12 cellular contexts compared by ENCODE assay signal in genomic region chr6:37821449-37821848, GRCh38. TPM values are rescaled to one million over a fixed set of nuclear protein-coding genes. Genes with fewer than 3 reads are reported as not detected.
A peak's percentile ranks its signal among the peaks of the same experiment; 100 is the strongest.
DNase-seq lines count a peak whose midpoint lies in the region; ATAC-seq lines count a peak whose summit lies in the region.
"Had no signal": no experiment of that assay in that cellular context is flagged by ENCODE, and none has a peak within 500 bp of the region (broad histone marks: within the 10 kb centered on the region; RNA-seq: fewer than 3 reads in every experiment).

No MANE protein-coding gene starts in this region.

- peaks cover 71% of the 10 kb centered on the region for H3K4me1 Mint-ChIP-seq in activated naive CD4-positive, alpha-beta T cell treated with anti-CD3 and anti-CD28 coated beads for 36 hours (ENCODE audit: low read depth)
- peaks cover 73% of the 10 kb centered on the region for H3K4me1 Mint-ChIP-seq in activated T-helper 1 cell treated with anti-CD3 and anti-CD28 coated beads, Interleukin-12 subunit alpha, Interleukin-12 subunit beta, Interleukin-2, Interleukin-4 antibody, amounts not matched to agents 30 ng/mL and 10 ng/mL and 1 ng/mL, durations not matched to agents 14 hours and 24 hours and 36 hours (ENCODE audit: low read depth)
- H3K4me1 Mint-ChIP-seq in immature natural killer cell = peaks cover 72 to 79% of the 10 kb centered on the region in 2 donors
- peaks cover 67% of the 10 kb centered on the region for H3K4me1 Mint-ChIP-seq in stimulated activated naive CD8-positive, alpha-beta T cell treated with anti-CD3 and anti-CD28 coated beads, Interleukin-15, amount 100 ng/mL, for 72 hours

- no peak for DNase-seq in activated naive CD4-positive, alpha-beta T cell treated with anti-CD3 and anti-CD28 coated beads for 36 hours
- DNase-seq in activated naive CD4-positive, alpha-beta T cell (lab: John Stamatoyannopoulos, UW) = no peak
- no peak for DNase-seq in activated T-helper 1 cell treated with anti-CD3 and anti-CD28 coated beads, Interleukin-12 subunit alpha, Interleukin-12 subunit beta, Interleukin-2, Interleukin-4 antibody, amounts not matched to agents 30 ng/mL and 10 ng/mL and 1 ng/mL, durations not matched to agents 14 hours and 24 hours and 36 hours (ENCODE audit: low spot score)
- DNase-seq in immature natural killer cell (no peak), DMS53 treated with DMSO at 0.1 percent for 48 hours (lab: John Stamatoyannopoulos, UW; ENCODE audit: unreplicated experiment) (no peak), AML-193 (lab: John Stamatoyannopoulos, UW) (no peak)
- no peak for DNase-seq in stimulated activated naive CD8-positive, alpha-beta T cell treated with anti-CD3 and anti-CD28 coated beads, Interleukin-15, amount 100 ng/mL, for 72 hours
- DNase-seq: cortex of kidney; KBM-7; lower lobe of right lung; stimulated activated CD4-positive, alpha-beta T cell treated with anti-CD3 and anti-CD28 coated beads, Interleukin-4, amount 100 ng/mL, for 1 hour had no signal

- ATAC-seq in stimulated activated naive CD8-positive, alpha-beta T cell treated with anti-CD3 and anti-CD28 coated beads, Interleukin-15, amount 100 ng/mL, for 72 hours = no peak
- no peak for ATAC-seq in HG02571 (IDR thresholded peaks at IDR 0.05; ENCODE audit: unreplicated experiment)
- ATAC-seq: lower lobe of right lung had no signal

- peak overlapping the region; percentile 92 for H3K4me3 Mint-ChIP-seq in activated naive CD4-positive, alpha-beta T cell treated with anti-CD3 and anti-CD28 coated beads for 36 hours
- H3K4me3 Mint-ChIP-seq in activated T-helper 1 cell treated with anti-CD3 and anti-CD28 coated beads, Interleukin-12 subunit alpha, Interleukin-12 subunit beta, Interleukin-2, Interleukin-4 antibody, amounts not matched to agents 30 ng/mL and 10 ng/mL and 1 ng/mL, durations not matched to agents 14 hours and 24 hours and 36 hours = peak overlapping the region; percentile 89
- H3K4me3 Mint-ChIP-seq in immature natural killer cell = peak overlapping the region; percentile 90 to 94 (median 94)
- H3K4me3 Mint-ChIP-seq in stimulated activated naive CD8-positive, alpha-beta T cell treated with anti-CD3 and anti-CD28 coated beads, Interleukin-15, amount 100 ng/mL, for 72 hours = peak overlapping the region; percentile 84 to 86

- intact Hi-C loops in activated naive CD4-positive, alpha-beta T cell treated with anti-CD3 and anti-CD28 coated beads for 36 hours (cut with micrococcal nuclease) = loop anchor here (2.0 kb wide), 1 partner anchor 19 kb away; no protein-coding TSS in a partner anchor
- intact Hi-C loops in activated T-helper 1 cell treated with anti-CD3 and anti-CD28 coated beads, Interleukin-12 subunit alpha, Interleukin-12 subunit beta, Interleukin-2, Interleukin-4 antibody, amounts not matched to agents 30 ng/mL and 10 ng/mL and 1 ng/mL, durations not matched to agents 14 hours and 24 hours and 36 hours (cut with micrococcal nuclease) = no loop called here

- H3K27ac Mint-ChIP-seq in activated naive CD4-positive, alpha-beta T cell treated with anti-CD3 and anti-CD28 coated beads for 36 hours = no peak overlapping the region
- H3K27ac Mint-ChIP-seq in activated T-helper 1 cell treated with anti-CD3 and anti-CD28 coated beads, Interleukin-12 subunit alpha, Interleukin-12 subunit beta, Interleukin-2, Interleukin-4 antibody, amounts not matched to agents 30 ng/mL and 10 ng/mL and 1 ng/mL, durations not matched to agents 14 hours and 24 hours and 36 hours = no peak overlapping the region
- H3K27ac Mint-ChIP-seq in immature natural killer cell = peak overlapping the region; percentile 82 to 98 (median 92)
- no peak overlapping the region for H3K27ac Mint-ChIP-seq in stimulated activated naive CD8-positive, alpha-beta T cell treated with anti-CD3 and anti-CD28 coated beads, Interleukin-15, amount 100 ng/mL, for 72 hours

- no peaks in the 10 kb centered on the region for H3K9me3 Mint-ChIP-seq in activated naive CD4-positive, alpha-beta T cell treated with anti-CD3 and anti-CD28 coated beads for 36 hours
- no peaks in the 10 kb centered on the region for H3K9me3 Mint-ChIP-seq in activated T-helper 1 cell treated with anti-CD3 and anti-CD28 coated beads, Interleukin-12 subunit alpha, Interleukin-12 subunit beta, Interleukin-2, Interleukin-4 antibody, amounts not matched to agents 30 ng/mL and 10 ng/mL and 1 ng/mL, durations not matched to agents 14 hours and 24 hours and 36 hours
- H3K9me3 Mint-ChIP-seq in immature natural killer cell = no peaks in the 10 kb centered on the region
- H3K9me3 Mint-ChIP-seq in stimulated activated naive CD8-positive, alpha-beta T cell treated with anti-CD3 and anti-CD28 coated beads, Interleukin-15, amount 100 ng/mL, for 72 hours = no peaks in the 10 kb centered on the region

- peaks cover 3% of the 10 kb centered on the region for H3K36me3 Mint-ChIP-seq in activated naive CD4-positive, alpha-beta T cell treated with anti-CD3 and anti-CD28 coated beads for 36 hours (ENCODE audit: low read depth)
- H3K36me3 Mint-ChIP-seq in activated T-helper 1 cell treated with anti-CD3 and anti-CD28 coated beads, Interleukin-12 subunit alpha, Interleukin-12 subunit beta, Interleukin-2, Interleukin-4 antibody, amounts not matched to agents 30 ng/mL and 10 ng/mL and 1 ng/mL, durations not matched to agents 14 hours and 24 hours and 36 hours (ENCODE audit: low read depth) = peaks cover 6% of the 10 kb centered on the region
- no peaks in the 10 kb centered on the region for H3K36me3 Mint-ChIP-seq in immature natural killer cell

- CTCF ChIA-PET in activated naive CD4-positive, alpha-beta T cell treated with anti-CD3 and anti-CD28 coated beads for 36 hours (lab: Charles Lee) = no interaction called here

- H3K27me3 Mint-ChIP-seq in activated naive CD4-positive, alpha-beta T cell treated with anti-CD3 and anti-CD28 coated beads for 36 hours (ENCODE audit: low read depth) = no peaks in the 10 kb centered on the region
- H3K27me3 Mint-ChIP-seq in activated T-helper 1 cell treated with anti-CD3 and anti-CD28 coated beads, Interleukin-12 subunit alpha, Interleukin-12 subunit beta, Interleukin-2, Interleukin-4 antibody, amounts not matched to agents 30 ng/mL and 10 ng/mL and 1 ng/mL, durations not matched to agents 14 hours and 24 hours and 36 hours (ENCODE audit: insufficient read depth) = peaks cover 4% of the 10 kb centered on the region
- peaks cover 8 to 17% (median 10%) of the 10 kb centered on the region in 3 donors for H3K27me3 Mint-ChIP-seq in immature natural killer cell (ENCODE audit: low read depth in 3 of 3)
- no peaks in the 10 kb centered on the region for H3K27me3 Mint-ChIP-seq in stimulated activated naive CD8-positive, alpha-beta T cell treated with anti-CD3 and anti-CD28 coated beads, Interleukin-15, amount 100 ng/mL, for 72 hours

RNA-seq across cellular contexts. Expression of gene ZFAND3, which starts 1.9 kb away (rescaled TPM):
- total RNA-seq in activated naive CD4-positive, alpha-beta T cell treated with anti-CD3 and anti-CD28 coated beads for 36 hours = 10 to 100 TPM; 33.6 to 35.3 TPM
- total RNA-seq in activated T-helper 1 cell treated with anti-CD3 and anti-CD28 coated beads, Interleukin-12 subunit alpha, Interleukin-12 subunit beta, Interleukin-2, Interleukin-4 antibody, amounts not matched to agents 30 ng/mL and 10 ng/mL and 1 ng/mL, durations not matched to agents 14 hours and 24 hours and 36 hours = 36.9 and 44.1 TPM in 2 replicates
- polyA plus RNA-seq in immature natural killer cell = 10 to 100 TPM in 1 of 3 donors, 1 to 10 TPM in 2; 3.1 to 10.2 (median 3.9) TPM

Comparison
In these comparisons a context has a peak if more than half of its experiments do, and no peak if none do; other contexts are left out.
1. H3K27ac Mint-ChIP-seq: peak in immature natural killer cell (6 of 6); none in activated naive CD4-positive, alpha-beta T cell treated with anti-CD3 and anti-CD28 coated beads for 36 hours (single experiment), activated T-helper 1 cell treated with anti-CD3 and anti-CD28 coated beads, Interleukin-12 subunit alpha, Interleukin-12 subunit beta, Interleukin-2, Interleukin-4 antibody, amounts not matched to agents 30 ng/mL and 10 ng/mL and 1 ng/mL, durations not matched to agents 14 hours and 24 hours and 36 hours (single experiment) and stimulated activated naive CD8-positive, alpha-beta T cell treated with anti-CD3 and anti-CD28 coated beads, Interleukin-15, amount 100 ng/mL, for 72 hours (0 of 2).
2. Peak in every context shown above with its lines, with median percentiles within 50 percentile points of each other: H3K4me3 Mint-ChIP-seq.